Comparison of ENCODE assay signal across 11 cellular contexts in the genomic region with DNA sequence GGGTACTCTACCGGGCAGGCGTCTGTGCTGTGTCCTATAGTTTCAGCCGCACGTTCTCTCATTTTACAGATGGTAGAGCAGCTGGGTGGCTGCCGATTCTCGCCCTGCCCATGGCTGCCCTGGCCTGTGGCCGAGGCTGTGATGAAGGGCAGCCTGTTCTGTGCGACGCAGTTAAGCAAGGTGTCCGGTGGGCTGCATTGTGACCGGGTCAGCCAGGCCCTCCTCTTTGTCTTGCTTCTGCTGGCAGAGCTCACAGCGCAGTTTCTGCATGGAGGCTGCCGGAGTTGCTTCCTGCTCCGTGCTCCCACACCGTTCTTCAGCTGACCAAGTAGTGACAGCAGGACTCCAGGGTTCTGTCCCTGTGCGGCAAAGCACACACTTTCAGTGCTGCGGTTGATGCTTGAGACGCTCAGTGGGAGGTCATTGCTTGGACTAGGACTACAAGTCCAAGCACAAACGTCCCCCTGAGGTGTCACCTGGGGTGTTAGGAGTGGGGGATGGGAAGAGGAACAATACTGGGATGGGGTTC. TPM values are rescaled to one million over a fixed set of nuclear protein-coding genes. Genes with fewer than 3 reads are reported as not detected.
DNase-seq lines count a peak whose midpoint lies in the region; ATAC-seq and TF ChIP-seq lines count a peak whose summit lies in the region.
"Had no signal": no experiment of that assay in that cellular context is flagged by ENCODE, and none has a peak within 500 bp of the region (broad histone marks: within the 10 kb centered on the region; RNA-seq: fewer than 3 reads in every experiment).

No MANE protein-coding gene starts in this region.

- TF ChIP-seq POLR2A in breast epithelium (IDR thresholded peaks at IDR 0.05): no peak

- H3K9me3 ChIP-seq in breast epithelium (no peaks in the 10 kb centered on the region), endodermal cell (ENCODE audit: control insufficient read depth, low read length) (no peaks in the 10 kb centered on the region), parathyroid adenoma (ENCODE audit: control insufficient read depth, low read length) (no peaks in the 10 kb centered on the region)

- no peaks in the 10 kb centered on the region for H3K36me3 Mint-ChIP-seq in MCF 10A (ENCODE audit: insufficient read depth, unreplicated experiment)
- no peaks in the 10 kb centered on the region for H3K36me3 Mint-ChIP-seq in endodermal cell (ENCODE audit: low read depth)
- H3K36me3 Mint-ChIP-seq in mesothelial cell of epicardium: no peaks in the 10 kb centered on the region
- H3K36me3 Mint-ChIP-seq: memory B cell had no signal

- H3K4me1 Mint-ChIP-seq in MCF 10A (ENCODE audit: insufficient read depth, unreplicated experiment) (peaks cover 5% of the 10 kb centered on the region), endodermal cell (peaks cover 32% of the 10 kb centered on the region), mesothelial cell of epicardium (peaks cover 32% of the 10 kb centered on the region)

- H3K4me3 Mint-ChIP-seq in MCF 10A (ENCODE audit: unreplicated experiment) (no peak overlapping the region), endodermal cell (no peak overlapping the region), mesothelial cell of epicardium (no peak overlapping the region)
- H3K4me3 Mint-ChIP-seq: memory B cell; T-helper 1 cell treated with Interleukin-12 subunit alpha and Interleukin-12 subunit beta and Interleukin-4 antibody, amounts not matched to agents 30 μg/mL and 1 μg/mL, for 36 hours had no signal

- H3K79me2 ChIP-seq in parathyroid adenoma: no peaks in the 10 kb centered on the region

- no TSS peak for BruUV-seq in MCF 10A (replicated peaks; lab: Mats Ljungman, UMichigan)

- 89% methylated on average over 12 to 19 of the region's 19 CpGs for WGBS in endodermal cell (ENCODE audit: insufficient coverage in 1 of 2, insufficient read length in 1 of 2), 2 experiments

- H3K27me3 Mint-ChIP-seq in MCF 10A (ENCODE audit: insufficient read depth, unreplicated experiment): peaks cover 19% of the 10 kb centered on the region
- peaks cover 14% of the 10 kb centered on the region for H3K27me3 Mint-ChIP-seq in endodermal cell (ENCODE audit: insufficient read depth)
- H3K27me3 Mint-ChIP-seq in mesothelial cell of epicardium (ENCODE audit: low read depth): no peaks in the 10 kb centered on the region

- DNase-seq in breast epithelium (ENCODE audit: low spot score in 2 of 2): no peak
- DNase-seq in MCF 10A (ENCODE audit: unreplicated experiment): no peak
- DNase-seq in endodermal cell: peak; percentile 64
- no peak for DNase-seq in effector CD8-positive, alpha-beta T cell (lab: John Stamatoyannopoulos, UW)
- no peak for DNase-seq in mesothelial cell of epicardium (ENCODE audit: low spot score in 2 of 2, unreplicated experiment in 2 of 2)
- no peak for DNase-seq in UCSD-AML1 (lab: John Stamatoyannopoulos, UW; ENCODE audit: unreplicated experiment)
- DNase-seq: PC-3 had no signal

- intact Hi-C loops in breast epithelium (cut with DNase I; ENCODE audit: low total_unique reads): no loop called here
- intact Hi-C loops in MCF 10A (cut with micrococcal nuclease): no loop called here

- H3K27ac ChIP-seq in breast epithelium: peak overlapping the region; percentile 81 to 90
- H3K27ac ChIP-seq in endodermal cell (ENCODE audit: low read depth, low read length): peak overlapping the region; percentile 78
- H3K27ac ChIP-seq in parathyroid adenoma: peak overlapping the region; percentile 93

- no peaks in the 10 kb centered on the region for H3K9me3 Mint-ChIP-seq in MCF 10A (ENCODE audit: unreplicated experiment)
- H3K9me3 Mint-ChIP-seq in endodermal cell: no peaks in the 10 kb centered on the region
- H3K9me3 Mint-ChIP-seq in mesothelial cell of epicardium: no peaks in the 10 kb centered on the region
- H3K9me3 Mint-ChIP-seq: memory B cell; T-helper 1 cell treated with Interleukin-12 subunit alpha and Interleukin-12 subunit beta and Interleukin-4 antibody, amounts not matched to agents 30 μg/mL and 1 μg/mL, for 36 hours had no signal

- no peak overlapping the region for H2AFZ ChIP-seq in parathyroid adenoma

- H3K4me1 ChIP-seq in breast epithelium: peaks cover 12 to 30% of the 10 kb centered on the region in 2 donors
- peaks cover 16% of the 10 kb centered on the region for H3K4me1 ChIP-seq in endodermal cell (ENCODE audit: control insufficient read depth, insufficient read depth, low read length)
- H3K4me1 ChIP-seq in parathyroid adenoma: peaks cover 34% of the 10 kb centered on the region

- H3K27ac Mint-ChIP-seq in MCF 10A (ENCODE audit: low read depth, unreplicated experiment) (no peak overlapping the region), endodermal cell (peak overlapping the region; percentile 84), mesothelial cell of epicardium (no peak overlapping the region)
- H3K27ac Mint-ChIP-seq: memory B cell had no signal

- H3K27me3 ChIP-seq in breast epithelium (no peaks in the 10 kb centered on the region), endodermal cell (ENCODE audit: control insufficient read depth, insufficient read depth, low read length, poor library complexity, severe bottlenecking) (no peaks in the 10 kb centered on the region), parathyroid adenoma (ENCODE audit: control insufficient read depth, insufficient read depth, low read length) (no peaks in the 10 kb centered on the region)

- H3K36me3 ChIP-seq in breast epithelium (no peaks in the 10 kb centered on the region), endodermal cell (ENCODE audit: control insufficient read depth, insufficient read depth, low read length) (no peaks in the 10 kb centered on the region), parathyroid adenoma (ENCODE audit: control insufficient read depth, insufficient read depth, low read length) (no peaks in the 10 kb centered on the region)

- TF ChIP-seq CTCF in breast epithelium (IDR thresholded peaks at IDR 0.05) (no peak), MCF 10A (IDR thresholded peaks at IDR 0.05; ENCODE audit: unreplicated experiment) (no peak), endodermal cell (conservative IDR thresholded peaks at IDR 0.05) (no peak), parathyroid adenoma (IDR thresholded peaks at IDR 0.05) (no peak), mesothelial cell of epicardium (IDR thresholded peaks at IDR 0.05; ENCODE audit: unreplicated experiment) (no peak)

- H3K9ac ChIP-seq in endodermal cell (ENCODE audit: extremely low read depth, low read length, poor library complexity, severe bottlenecking) (no peak overlapping the region), parathyroid adenoma (no peak overlapping the region)

- CTCF ChIA-PET in MCF 10A (lab: Yijun Ruan, JAX): no interaction called here

- no peak for ATAC-seq in HG02852 (IDR thresholded peaks at IDR 0.05; ENCODE audit: unreplicated experiment)

- H3K4me3 ChIP-seq in breast epithelium (peak overlapping the region in 1 of 3 donors; percentile 45), endodermal cell (ENCODE audit: low read length) (no peak overlapping the region), parathyroid adenoma (ENCODE audit: low read depth, low read length) (no peak overlapping the region)

- POLR2A ChIA-PET in MCF 10A (lab: Yijun Ruan, JAX): no interaction called here

- peak overlapping the region; percentile 5 for H3K4me2 ChIP-seq in parathyroid adenoma (ENCODE audit: low read length)

RNA-seq across cellular contexts. Expression of a gene that starts 58.0 kb away (rescaled TPM):
- total RNA-seq in breast epithelium (10 to 100 TPM; 13.0 to 24.3 (median 15.8) TPM), MCF 10A (2022) (0.69 TPM in 1 of 2 replicates, not detected in the other), endodermal cell (1 to 10 TPM; 5.1 to 9.6 TPM), mesothelial cell of epicardium (1.0 to 2.0 TPM (median 1.8 TPM) in 3 replicates)
- 66.1 TPM for polyA plus RNA-seq in endodermal cell (2013, experiment 1 of 2)
- polyA plus RNA-seq in endodermal cell (2013, experiment 2 of 2): 58.2 TPM
